23 cellular contexts compared by ENCODE assay signal in the genomic region with DNA sequence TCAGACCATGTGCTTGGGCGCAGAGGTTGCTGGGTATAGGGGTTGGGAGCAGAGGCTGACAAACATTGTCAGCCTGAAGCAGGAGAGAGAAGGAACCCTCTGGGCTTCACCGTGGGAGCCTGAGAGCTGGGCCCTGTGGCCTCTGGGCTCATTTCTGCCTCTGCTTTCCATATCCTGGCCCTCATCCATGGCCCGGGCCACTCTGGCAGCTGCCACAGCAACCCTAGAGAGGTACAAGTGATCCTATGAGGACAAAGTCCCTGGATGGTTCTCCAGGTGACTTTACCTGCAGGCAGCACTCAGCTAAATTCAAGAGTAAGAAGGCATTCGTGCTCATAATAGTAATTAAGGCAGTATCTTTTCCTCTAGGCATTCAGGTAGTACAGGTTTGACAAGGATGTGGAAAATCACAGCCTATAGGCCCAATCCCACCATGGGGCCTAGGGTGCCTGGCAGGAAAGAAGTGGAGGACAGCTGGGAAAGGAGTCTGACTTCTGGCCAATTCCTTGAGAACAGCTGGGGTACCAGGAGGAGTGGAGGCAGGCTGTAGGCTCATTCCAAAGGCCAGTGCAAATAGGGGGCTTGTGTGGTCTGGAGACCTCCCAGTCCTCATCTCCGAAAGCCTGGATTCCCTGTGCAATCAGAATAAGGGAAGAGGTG. TPM values are rescaled to one million over a fixed set of nuclear protein-coding genes. Genes with fewer than 3 reads are reported as not detected.
A peak's percentile ranks its signal among the peaks of the same experiment; 100 is the strongest.
DNase-seq lines count a peak whose midpoint lies in the region; ATAC-seq and TF ChIP-seq lines count a peak whose summit lies in the region.
"Had no signal": no experiment of that assay in that cellular context is flagged by ENCODE, and none has a peak within 500 bp of the region (broad histone marks: within the 10 kb centered on the region; RNA-seq: fewer than 3 reads in every experiment).

No MANE protein-coding gene starts in this region.

- H3K9me3 ChIP-seq in PC-3 (ENCODE audit: low read length) (peaks cover 5% of the 10 kb centered on the region; the same call in 1 of the 2 replicates), A673 (ENCODE audit: low read depth, low read length, poor library complexity, severe bottlenecking) (peaks cover 15% of the 10 kb centered on the region)
- H3K9me3 ChIP-seq: thyroid gland had no signal

- H3K4me3 ChIP-seq in PC-3 (ENCODE audit: low read length): no peak overlapping the region
- no peak overlapping the region for H3K4me3 ChIP-seq in A673 (ENCODE audit: low read depth, low read length, poor library complexity, severe bottlenecking)
- H3K4me3 ChIP-seq: thyroid gland had no signal

- H3K79me2 ChIP-seq in PC-3 (ENCODE audit: low read length): peaks cover 9% of the 10 kb centered on the region

- H3K4me1 ChIP-seq in PC-3 (ENCODE audit: insufficient read depth, low read length) (peaks cover 8% of the 10 kb centered on the region), A673 (ENCODE audit: insufficient read depth, low read length, poor library complexity, severe bottlenecking) (peaks cover 3% of the 10 kb centered on the region)

- DNase-seq in NCI-H2171 treated with DMSO at 0.1 percent for 48 hours (lab: John Stamatoyannopoulos, UW): peak; percentile 34
- DNase-seq in NCI-H2171 (lab: John Stamatoyannopoulos, UW): no peak
- peak; percentile 23 for DNase-seq in PC-3
- no peak for DNase-seq in progenitor cell of endocrine pancreas (ENCODE audit: low spot score, unreplicated experiment)
- DNase-seq in RWPE1 (ENCODE audit: low spot score): no peak
- DNase-seq in A673 (ENCODE audit: low spot score): no peak
- DNase-seq: activated CD4-positive, alpha-beta T cell treated with anti-CD3 and anti-CD28 coated beads, Interleukin-2, amount 50 U/mL, for 48 hours; AML-193; amygdala; CD8-positive, alpha-beta T cell; GDM1; glutamatergic neuron; NCI-H2107; SHP77; stimulated activated naive CD4-positive, alpha-beta T cell treated with Interleukin-2 at 50 U/mL for 16 hours; T-helper 9 cell; thyroid gland had no signal

- CTCF ChIA-PET in PC-3 (lab: Charles Lee): interaction anchor here (0.6 kb wide), 1 partner anchor 29 kb away, joined by 4 read pairs; no protein-coding TSS in a partner anchor
- CTCF ChIA-PET in RWPE1 (lab: Yijun Ruan, JAX): no interaction called here
- CTCF ChIA-PET in A673 (lab: Charles Lee): no interaction called here

- H3K36me3 ChIP-seq in PC-3 (ENCODE audit: low read depth, low read length) (no peaks in the 10 kb centered on the region), A673 (ENCODE audit: insufficient read depth, low read length, poor library complexity, severe bottlenecking) (no peaks in the 10 kb centered on the region)
- H3K36me3 ChIP-seq: neutrophil, thyroid gland had no signal

- no peaks in the 10 kb centered on the region for H4K20me1 ChIP-seq in PC-3 (ENCODE audit: low read length)

- no peaks in the 10 kb centered on the region for H3F3A ChIP-seq in PC-3 (ENCODE audit: low read length, unreplicated experiment)

- no peak for ATAC-seq in PC-3
- ATAC-seq in esophagus mucosa: peak; percentile 55
- no peak for ATAC-seq in HG02610 (IDR thresholded peaks at IDR 0.05; ENCODE audit: unreplicated experiment)
- ATAC-seq: CD8-positive, alpha-beta T cell; WTC11 had no signal

- peaks cover 16% of the 10 kb centered on the region for H3K4me1 Mint-ChIP-seq in progenitor cell of endocrine pancreas (ENCODE audit: low read depth)

- peaks cover 22% of the 10 kb centered on the region for H3K27me3 Mint-ChIP-seq in progenitor cell of endocrine pancreas
- H3K27me3 Mint-ChIP-seq: activated naive CD4-positive, alpha-beta T cell treated with anti-CD3 and anti-CD28 coated beads, Interleukin-2, amount 50 U/mL, for 24 hours had no signal

- no TSS peak for BruUV-seq in PC-3 (replicated peaks; lab: Mats Ljungman, UMichigan)
- no TSS peak for BruUV-seq in A673 (replicated peaks; lab: Mats Ljungman, UMichigan)

- H3K27me3 ChIP-seq in PC-3 (ENCODE audit: low read length): no peaks in the 10 kb centered on the region
- no peaks in the 10 kb centered on the region for H3K27me3 ChIP-seq in A673 (replicated peaks; ENCODE audit: insufficient read depth, low read depth, low read length, poor library complexity)
- H3K27me3 ChIP-seq: thyroid gland had no signal

- H3K27ac Mint-ChIP-seq in progenitor cell of endocrine pancreas: peak overlapping the region; percentile 71
- H3K27ac Mint-ChIP-seq: activated naive CD4-positive, alpha-beta T cell treated with anti-CD3 and anti-CD28 coated beads, Interleukin-2, amount 50 U/mL, for 24 hours; CD8-positive, alpha-beta T cell; WTC11 had no signal

- no peak for TF ChIP-seq CTCF in PC-3 (conservative IDR thresholded peaks at IDR 0.05; ENCODE audit: low read depth, low read length)
- no peak for TF ChIP-seq CTCF in progenitor cell of endocrine pancreas (IDR thresholded peaks at IDR 0.05; ENCODE audit: unreplicated experiment)
- no peak for TF ChIP-seq CTCF in RWPE1 (conservative IDR thresholded peaks at IDR 0.05; ENCODE audit: low read depth)
- no peak for TF ChIP-seq CTCF in A673 (conservative IDR thresholded peaks at IDR 0.05; ENCODE audit: low read depth, low read length)

- H3K27ac ChIP-seq in PC-3 (ENCODE audit: low read length) (no peak overlapping the region), RWPE1 (no peak overlapping the region), A673 (ENCODE audit: low read depth, low read length, poor library complexity, severe bottlenecking) (no peak overlapping the region)
- H3K27ac ChIP-seq: epithelial cell of prostate, neutrophil, thyroid gland had no signal

- H3K36me3 Mint-ChIP-seq in progenitor cell of endocrine pancreas (ENCODE audit: insufficient read depth): peaks cover 2% of the 10 kb centered on the region
- H3K36me3 Mint-ChIP-seq: activated naive CD4-positive, alpha-beta T cell treated with anti-CD3 and anti-CD28 coated beads, Interleukin-2, amount 50 U/mL, for 24 hours; CD8-positive, alpha-beta T cell had no signal

- no peak overlapping the region for H3K4me3 Mint-ChIP-seq in progenitor cell of endocrine pancreas (ENCODE audit: low read depth)
- H3K4me3 Mint-ChIP-seq: activated naive CD4-positive, alpha-beta T cell treated with anti-CD3 and anti-CD28 coated beads, Interleukin-2, amount 50 U/mL, for 24 hours; CD8-positive, alpha-beta T cell; WTC11 had no signal

- POLR2A ChIA-PET in PC-3 (lab: Charles Lee; ENCODE audit: unreplicated experiment) (interaction anchor here (0.6 kb wide), 1 partner anchor 22 kb away, joined by 3 read pairs; no protein-coding TSS in a partner anchor), RWPE1 (lab: Yijun Ruan, JAX; ENCODE audit: low non-redundant PET) (no interaction called here), A673 (lab: Charles Lee; ENCODE audit: low non-redundant PET) (no interaction called here)

- no peak overlapping the region for H3K9ac ChIP-seq in PC-3 (ENCODE audit: low read length)

- peaks cover 7% of the 10 kb centered on the region for H3K9me3 Mint-ChIP-seq in progenitor cell of endocrine pancreas (ENCODE audit: low read depth)
- H3K9me3 Mint-ChIP-seq: activated naive CD4-positive, alpha-beta T cell treated with anti-CD3 and anti-CD28 coated beads, Interleukin-2, amount 50 U/mL, for 24 hours had no signal

- no peak overlapping the region for H3K4me2 ChIP-seq in PC-3 (ENCODE audit: low read length)

- no peaks in the 10 kb centered on the region for H3K9me2 ChIP-seq in PC-3 (replicated peaks; ENCODE audit: low read length)

- H2AFZ ChIP-seq in PC-3 (ENCODE audit: low read length): no peak overlapping the region

- intact Hi-C loops in PC-3 (cut with micrococcal nuclease): loop anchor here (10.0 kb wide), 1 partner anchor 435 kb away; no protein-coding TSS in a partner anchor
- intact Hi-C loops in A673 (cut with micrococcal nuclease; ENCODE audit: unreplicated experiment): no loop called here

RNA-seq across cellular contexts. Expression of gene TTC7B, which starts 3.6 kb away (rescaled TPM):
- total RNA-seq in PC-3 (2014; rRNA removed): 43.2 and 45.6 TPM in 2 replicates
- 9.9 TPM for total RNA-seq in esophagus mucosa
- total RNA-seq in progenitor cell of endocrine pancreas: 46.6 and 47.0 TPM in 2 replicates
- total RNA-seq in A673 (2021): 39.2 and 47.2 TPM in 2 replicates

Comparison
In these comparisons a context has a peak if more than half of its experiments do, and no peak if none do; other contexts are left out.
1. DNase-seq: peak in NCI-H2171 treated with DMSO at 0.1 percent for 48 hours (single experiment) and PC-3 (single experiment); none in NCI-H2171 (single experiment), progenitor cell of endocrine pancreas (single experiment), RWPE1 (single experiment) and A673 (single experiment).